Comparison of ENCODE assay signal across 22 cellular contexts in genomic region chr2:166932032-166932431, GRCh38. TPM values are rescaled to one million over a fixed set of nuclear protein-coding genes. Genes with fewer than 3 reads are reported as not detected.
"Had no signal": no experiment of that assay in that cellular context is flagged by ENCODE, and none has a peak within 500 bp of the region (broad histone marks: within the 10 kb centered on the region; RNA-seq: fewer than 3 reads in every experiment).

No MANE protein-coding gene starts in this region.

- ATAC-seq: activated CD8-positive, alpha-beta T cell treated with anti-CD3 and anti-CD28 coated beads for 36 hours; activated naive CD8-positive, alpha-beta T cell treated with anti-CD3 and anti-CD28 coated beads, Interleukin-2, amount 50 U/mL, for 24 hours; left ventricle myocardium superior; stimulated activated naive CD8-positive, alpha-beta T cell treated with anti-CD3 and anti-CD28 coated beads, Interleukin-15, Interleukin-2, amounts not matched to agents 100 U/mL and 50 U/mL, for 24 hours had no signal

- H3K4me1 ChIP-seq: prostate gland, spleen, upper lobe of left lung had no signal

- H3K4me3 Mint-ChIP-seq: activated CD4-positive, alpha-beta T cell treated with anti-CD3 and anti-CD28 coated beads, Interleukin-2, amount 10 ng/mL, durations not matched to agents 7 days and 5 days; activated CD8-positive, alpha-beta T cell treated with anti-CD3 and anti-CD28 coated beads for 36 hours; activated naive CD8-positive, alpha-beta T cell treated with anti-CD3 and anti-CD28 coated beads, Interleukin-2, amount 50 U/mL, for 24 hours; activated T-helper 1 cell treated with anti-CD3 and anti-CD28 coated beads, Interleukin-12 subunit alpha, Interleukin-12 subunit beta, Interleukin-2, Interleukin-4 antibody, amounts not matched to agents 30 ng/mL and 10 ng/mL and 1 ng/mL, durations not matched to agents 14 hours and 24 hours and 36 hours; nephron had no signal

- H3K9me3 ChIP-seq: neutrophil, ovary, prostate gland had no signal

- H3K27me3 ChIP-seq: cardiac muscle cell, neutrophil, ovary, spleen, upper lobe of left lung had no signal

- H3K27me3 Mint-ChIP-seq: activated CD4-positive, alpha-beta T cell treated with anti-CD3 and anti-CD28 coated beads, Interleukin-2, amount 10 ng/mL, durations not matched to agents 7 days and 5 days; activated CD8-positive, alpha-beta T cell treated with anti-CD3 and anti-CD28 coated beads for 36 hours; activated naive CD8-positive, alpha-beta T cell treated with anti-CD3 and anti-CD28 coated beads, Interleukin-2, amount 50 U/mL, for 24 hours had no signal

- DNase-seq: activated CD4-positive, alpha-beta T cell treated with anti-CD3 and anti-CD28 coated beads, Interleukin-2, amount 10 ng/mL, durations not matched to agents 7 days and 5 days; activated CD4-positive, CD25-positive, alpha-beta regulatory T cell treated with anti-CD3 and anti-CD28 coated beads, Interleukin-2, amount 50 U/mL, for 72 hours; activated CD8-positive, alpha-beta T cell treated with anti-CD3 and anti-CD28 coated beads for 36 hours; activated gamma-delta T cell; activated naive CD4-positive, alpha-beta T cell treated with anti-CD3 and anti-CD28 coated beads, Interleukin-2, amount 50 U/mL, for 16 hours; activated naive CD8-positive, alpha-beta T cell treated with anti-CD3 and anti-CD28 coated beads, Interleukin-2, amount 50 U/mL, for 24 hours; erythroblast; hypothalamus; left ventricle myocardium superior; ovary; spleen; stimulated activated CD4-positive, alpha-beta T cell treated with anti-CD3 and anti-CD28 coated beads, Interleukin-4, amount 100 ng/mL, for 1 hour; stimulated activated naive CD8-positive, alpha-beta T cell treated with anti-CD3 and anti-CD28 coated beads, Interleukin-15, Interleukin-2, amounts not matched to agents 100 U/mL and 50 U/mL, for 24 hours; upper lobe of left lung; WERI-Rb-1 had no signal

- H3K9me3 Mint-ChIP-seq: activated CD4-positive, alpha-beta T cell treated with anti-CD3 and anti-CD28 coated beads, Interleukin-2, amount 10 ng/mL, durations not matched to agents 7 days and 5 days; activated T-helper 1 cell treated with anti-CD3 and anti-CD28 coated beads, Interleukin-12 subunit alpha, Interleukin-12 subunit beta, Interleukin-2, Interleukin-4 antibody, amounts not matched to agents 30 ng/mL and 10 ng/mL and 1 ng/mL, durations not matched to agents 14 hours and 24 hours and 36 hours had no signal

- H3K36me3 ChIP-seq: cardiac muscle cell, neutrophil, ovary, prostate gland, spleen, upper lobe of left lung, WERI-Rb-1 had no signal

- H3K4me3 ChIP-seq: cardiac muscle cell, ovary, prostate gland, spleen, upper lobe of left lung had no signal

- H3K4me1 Mint-ChIP-seq: activated CD4-positive, alpha-beta T cell treated with anti-CD3 and anti-CD28 coated beads, Interleukin-2, amount 10 ng/mL, durations not matched to agents 7 days and 5 days; activated naive CD8-positive, alpha-beta T cell treated with anti-CD3 and anti-CD28 coated beads, Interleukin-2, amount 50 U/mL, for 24 hours; nephron had no signal

- H3K27ac ChIP-seq: cardiac muscle cell, neutrophil, ovary, prostate gland, spleen, upper lobe of left lung, WERI-Rb-1 had no signal

- H3K27ac Mint-ChIP-seq: activated CD4-positive, alpha-beta T cell treated with anti-CD3 and anti-CD28 coated beads, Interleukin-2, amount 10 ng/mL, durations not matched to agents 7 days and 5 days; activated CD8-positive, alpha-beta T cell treated with anti-CD3 and anti-CD28 coated beads for 36 hours; activated naive CD8-positive, alpha-beta T cell treated with anti-CD3 and anti-CD28 coated beads, Interleukin-2, amount 50 U/mL, for 24 hours; activated T-helper 1 cell treated with anti-CD3 and anti-CD28 coated beads, Interleukin-12 subunit alpha, Interleukin-12 subunit beta, Interleukin-2, Interleukin-4 antibody, amounts not matched to agents 30 ng/mL and 10 ng/mL and 1 ng/mL, durations not matched to agents 14 hours and 24 hours and 36 hours; nephron had no signal

RNA-seq across cellular contexts. Expression of gene XIRP2, which starts 43.8 kb away (rescaled TPM):
- total RNA-seq: activated CD4-positive, alpha-beta T cell treated with anti-CD3 and anti-CD28 coated beads, Interleukin-2, amount 10 ng/mL, durations not matched to agents 7 days and 5 days; activated CD8-positive, alpha-beta T cell treated with anti-CD3 and anti-CD28 coated beads for 36 hours; activated T-helper 1 cell treated with anti-CD3 and anti-CD28 coated beads, Interleukin-12 subunit alpha, Interleukin-12 subunit beta, Interleukin-2, Interleukin-4 antibody, amounts not matched to agents 30 ng/mL and 10 ng/mL and 1 ng/mL, durations not matched to agents 14 hours and 24 hours and 36 hours; subcutaneous adipose tissue; T-helper 2 cell treated with Interferon-gamma antibody and Interleukin-4, amounts not matched to agents 100 ng/mL and 5 ng/mL, for 36 hours had no signal
